9 cellular contexts compared by ENCODE assay signal in genomic region chr20:31515775-31516107, GRCh38. TPM values are rescaled to one million over a fixed set of nuclear protein-coding genes. Genes with fewer than 3 reads are reported as not detected.
DNase-seq lines count a peak whose midpoint lies in the region; ATAC-seq, FAIRE-seq and TF ChIP-seq lines count a peak whose summit lies in the region.
"Had no signal": no experiment of that assay in that cellular context is flagged by ENCODE, and none has a peak within 500 bp of the region (broad histone marks: within the 10 kb centered on the region; RNA-seq: fewer than 3 reads in every experiment).

No MANE protein-coding gene starts in this region.

- intact Hi-C loops in GM12878 (cut with micrococcal nuclease; ENCODE audit: unreplicated experiment): loop anchor here (2.0 to 5.0 kb wide), 2 partner anchors 97 to 207 kb away; partner anchors contain the start of gene BCL2L1

- H3K9me3 ChIP-seq in GM12878 (replicated peaks; ENCODE audit: control insufficient read depth, insufficient read depth, low read length) (no peaks in the 10 kb centered on the region), mucosa of rectum (ENCODE audit: control insufficient read depth in 2 of 2, low read length in 2 of 2) (no peaks in the 10 kb centered on the region)

- SMC1A ChIA-PET in GM12878 (lab: Charles Lee; ENCODE audit: uncharacterized antibody, unreplicated experiment): interaction anchor here (1.1 to 1.2 kb wide), 2 partner anchors 13 to 97 kb away, joined by 3 to 7 read pairs; no protein-coding TSS in a partner anchor

- H3K27ac Mint-ChIP-seq in progenitor cell of endocrine pancreas: no peak overlapping the region
- H3K27ac Mint-ChIP-seq: T-helper 1 cell treated with Interleukin-12 subunit alpha and Interleukin-12 subunit beta and Interleukin-4 antibody, amounts not matched to agents 30 μg/mL and 1 μg/mL, for 36 hours had no signal

- RAD21 ChIA-PET in GM12878 (lab: Charles Lee; ENCODE audit: unreplicated experiment): interaction anchor here (1.1 kb wide), 1 partner anchor 97 kb away, joined by 3 read pairs; no protein-coding TSS in a partner anchor

- H3K36me3 Mint-ChIP-seq in progenitor cell of endocrine pancreas (ENCODE audit: insufficient read depth): peaks cover 1% of the 10 kb centered on the region

- no peak for TF ChIP-seq CTCF in AG10803 (conservative IDR thresholded peaks at IDR 0.05; ENCODE audit: low read length)
- no peak for TF ChIP-seq CTCF in HFF-Myc (IDR thresholded peaks at IDR 0.05; ENCODE audit: low read depth, low read length, missing control alignments)
- no peak for TF ChIP-seq CTCF in GM12878 (IDR thresholded peaks at IDR 0.05 in 2 of 3, conservative IDR thresholded peaks at IDR 0.05 in 1 of 3; ENCODE audit: control insufficient read depth in 2 of 3, extremely low read depth in 1 of 3, insufficient read depth in 1 of 3, low read depth in 3 of 3, low read length in 3 of 3)
- no peak for TF ChIP-seq CTCF in progenitor cell of endocrine pancreas (IDR thresholded peaks at IDR 0.05; ENCODE audit: unreplicated experiment)

- ATAC-seq in GM12878 (peak; percentile 40), HG03354 (IDR thresholded peaks at IDR 0.05; ENCODE audit: poor library complexity, severe bottlenecking, unreplicated experiment) (no peak)

- H3K27ac ChIP-seq in GM12878 (ENCODE audit: control insufficient read depth, insufficient read depth) (peak overlapping the region; percentile 85), mucosa of rectum (ENCODE audit: low read depth in 2 of 2, low read length in 2 of 2) (no peak overlapping the region)

- H3K36me3 ChIP-seq in GM12878 (ENCODE audit: control insufficient read depth in 2 of 2, insufficient read depth in 2 of 2, low read length in 1 of 2) (0 out of 4 replicates have a peak, but pooled peaks cover 0 to 2% of the 10 kb centered on the region in 2 experiments), mucosa of rectum (ENCODE audit: control insufficient read depth in 2 of 2, insufficient read depth in 2 of 2, low read length in 2 of 2) (peaks cover 2 to 6% of the 10 kb centered on the region in 2 donors)

- H3K4me3 ChIP-seq in AG10803 (ENCODE audit: low read length) (peak overlapping the region; percentile 96), HFF-Myc (replicated peaks; ENCODE audit: low read depth, low read length) (peak overlapping the region; percentile 99), GM12878 (peak overlapping the region; percentile 90), mucosa of rectum (ENCODE audit: low read length in 2 of 2) (peak overlapping the region; percentile 95)

- H3K4me1 ChIP-seq in GM12878 (ENCODE audit: control insufficient read depth, insufficient read depth, low read length) (peaks cover 10% of the 10 kb centered on the region), mucosa of rectum (ENCODE audit: control insufficient read depth in 2 of 2, insufficient read depth in 2 of 2, low read length in 2 of 2) (peaks cover 24 to 25% of the 10 kb centered on the region in 2 donors)

- H3K4me1 Mint-ChIP-seq in progenitor cell of endocrine pancreas (ENCODE audit: low read depth): no peaks in the 10 kb centered on the region

- no peaks in the 10 kb centered on the region for H3K9me3 Mint-ChIP-seq in progenitor cell of endocrine pancreas (ENCODE audit: low read depth)
- H3K9me3 Mint-ChIP-seq: T-helper 1 cell treated with Interleukin-12 subunit alpha and Interleukin-12 subunit beta and Interleukin-4 antibody, amounts not matched to agents 30 μg/mL and 1 μg/mL, for 36 hours had no signal

- CTCF ChIA-PET in GM12878 (lab: Yijun Ruan, JAX): interaction anchor here (0.7 to 1.1 kb wide), 5 partner anchors 20 to 97 kb away, joined by 3 read pairs; no protein-coding TSS in a partner anchor

- H3K79me2 ChIP-seq in GM12878 (ENCODE audit: control insufficient read depth, insufficient read depth, low read length): peaks cover 50% of the 10 kb centered on the region

- TF ChIP-seq RAD21 in GM12878 (IDR thresholded peaks at IDR 0.05; ENCODE audit: insufficient read depth, low read depth, low read length): no peak

- H3K27me3 ChIP-seq in GM12878 (replicated peaks in 1 of 2; ENCODE audit: control insufficient read depth in 2 of 2, insufficient read depth in 2 of 2, low read length in 1 of 2) (no peaks in the 10 kb centered on the region), mucosa of rectum (ENCODE audit: control insufficient read depth in 2 of 2, insufficient read depth in 2 of 2, low read length in 2 of 2) (no peaks in the 10 kb centered on the region)

- no peak for TF ChIP-seq POLR2A in GM12878 (IDR thresholded peaks at IDR 0.05; ENCODE audit: low read depth, low read length)

- no peaks in the 10 kb centered on the region for H3K27me3 Mint-ChIP-seq in progenitor cell of endocrine pancreas

- DNase-seq in AG10803 (ENCODE audit: low read depth): no peak
- DNase-seq in HFF-Myc (ENCODE audit: extremely low read depth, low read depth): no peak
- DNase-seq in GM12878 (ENCODE audit: low read depth, low spot score): no peak
- no peak for DNase-seq in progenitor cell of endocrine pancreas (ENCODE audit: low spot score, unreplicated experiment)
- no peak for DNase-seq in stimulated activated CD8-positive, alpha-beta memory T cell treated with anti-CD3 and anti-CD28 coated beads, Interleukin-4, amount 100 ng/mL, for 48 hours
- DNase-seq in A172 (ENCODE audit: low spot score): no peak

- H3K4me3 Mint-ChIP-seq in progenitor cell of endocrine pancreas (ENCODE audit: low read depth): no peak overlapping the region
- H3K4me3 Mint-ChIP-seq: T-helper 1 cell treated with Interleukin-12 subunit alpha and Interleukin-12 subunit beta and Interleukin-4 antibody, amounts not matched to agents 30 μg/mL and 1 μg/mL, for 36 hours had no signal

- 31% methylated on average over 3 of the region's 3 CpGs for WGBS in GM12878 (ENCODE audit: insufficient coverage, insufficient replicate concordance, low lambda C conversion rate, missing lambda C conversion rate)

- H3K9ac ChIP-seq in GM12878 (ENCODE audit: control insufficient read depth, insufficient read depth, low read length) (peak overlapping the region; percentile 92), mucosa of rectum (ENCODE audit: low read depth in 1 of 2, low read length in 2 of 2) (peak overlapping the region in 1 of 2 donors; percentile 79)

- H4K20me1 ChIP-seq in GM12878 (ENCODE audit: control insufficient read depth, insufficient read depth): no peaks in the 10 kb centered on the region

- no TSS peak for BruUV-seq in GM12878 (replicated peaks; lab: Mats Ljungman, UMichigan)

- in situ Hi-C loops in GM12878 (cut with MboI): no loop called here

- FAIRE-seq in GM12878 (lab: Jason Lieb, UNC): peak; percentile 83

- H3K4me2 ChIP-seq in GM12878 (ENCODE audit: control insufficient read depth, insufficient read depth): peak overlapping the region; percentile 85

- no peak overlapping the region for H2AFZ ChIP-seq in GM12878 (ENCODE audit: control insufficient read depth, low read depth, low read length)

- POLR2A ChIA-PET in GM12878 (lab: Charles Lee): interaction anchor here (1.0 kb wide), 1 partner anchor 32 kb away, joined by 3 read pairs; a partner anchor contains a TSS

- no peak for TF ChIP-seq EP300 in GM12878 (IDR thresholded peaks at IDR 0.05; ENCODE audit: borderline replicate concordance in 1 of 2, control insufficient read depth in 1 of 2, low read depth in 2 of 2, low read length in 2 of 2)

RNA-seq across cellular contexts. Expression of gene HM13, which starts 1.5 kb away (rescaled TPM):
- 153 and 154 TPM in 2 replicates for total RNA-seq in GM12878 (2013; cell fraction: nucleolus; rRNA removed)
- total RNA-seq in GM12878 (2014; rRNA removed): 39.6 and 57.8 TPM in 2 replicates
- total RNA-seq in GM12878 (2014; rRNA removed; fragmentation: Illumina TruSeq; extraction: Trizol): 59.2 and 62.5 TPM in 2 replicates
- 106 and 123 TPM in 2 replicates for total RNA-seq in GM12878 (2021)
- 80.2 TPM for polyA plus RNA-seq in GM12878 (2011; ENCODE audit: low read depth)
- polyA plus RNA-seq in GM12878 (2011; rRNA removed): 48.7 and 89.4 TPM in 2 replicates
- polyA plus RNA-seq in GM12878 (2011; cell fraction: cytosol; rRNA removed): 77.5 and 90.4 TPM in 2 replicates
- polyA plus RNA-seq in GM12878 (2011; cell fraction: nucleus; rRNA removed): 105 and 115 TPM in 2 replicates
- 77.8 and 94.7 TPM in 2 replicates for polyA plus RNA-seq in GM12878 (2012)
- polyA plus RNA-seq in GM12878 (2014; fragmentation: Illumina TruSeq; extraction: Trizol): 66.1 and 74.0 TPM in 2 replicates
- 10 to 100 TPM in 1 of 2 experiments, 1 to 10 TPM in 1; 4.8 to 17.5 TPM for polyA plus RNA-seq in GM12878 (2014; fragmentation: Nextera tagmentation; extraction: Ambion mirVana)
- 95.2 and 98.5 TPM in 2 replicates for polyA plus RNA-seq in GM12878 (2014; rRNA removed)
- 100 to 1,000 TPM; 177 to 185 TPM for polyA plus RNA-seq in GM12878 (2016; fragmentation: Nextera tagmentation; extraction: Ambion mirVana)
- polyA minus RNA-seq in GM12878 (2011; rRNA and poly(A)+ RNA removed): 91.0 and 95.2 TPM in 2 replicates
- polyA minus RNA-seq in GM12878 (2011; cell fraction: cytosol; rRNA and poly(A)+ RNA removed): 30.7 and 40.6 TPM in 2 replicates
- polyA minus RNA-seq in GM12878 (2011; cell fraction: nucleus; rRNA and poly(A)+ RNA removed): 57.9 and 112 TPM in 2 replicates
- total RNA-seq in progenitor cell of endocrine pancreas: 211 and 217 TPM in 2 replicates
- 58.2 and 67.9 TPM in 2 replicates for total RNA-seq in A172 (2014; rRNA removed; shearing (Covaris generic))

RNA-seq across cellular contexts. Expression of gene REM1, which starts 40.7 kb away (rescaled TPM):
- not detected in 2 replicates for total RNA-seq in GM12878 (2013; cell fraction: nucleolus; rRNA removed)
- not detected in 2 replicates for total RNA-seq in GM12878 (2014; rRNA removed)
- total RNA-seq in GM12878 (2014; rRNA removed; fragmentation: Illumina TruSeq; extraction: Trizol): not detected in 2 replicates
- total RNA-seq in GM12878 (2021): not detected in 2 replicates
- not detected for polyA plus RNA-seq in GM12878 (2011; ENCODE audit: low read depth)
- not detected in 2 replicates for polyA plus RNA-seq in GM12878 (2011; rRNA removed)
- not detected in 2 replicates for polyA plus RNA-seq in GM12878 (2011; cell fraction: cytosol; rRNA removed)
- polyA plus RNA-seq in GM12878 (2011; cell fraction: nucleus; rRNA removed): not detected in 2 replicates
- polyA plus RNA-seq in GM12878 (2012): not detected in 2 replicates
- not detected in 2 replicates for polyA plus RNA-seq in GM12878 (2014; fragmentation: Illumina TruSeq; extraction: Trizol)
- not detected for polyA plus RNA-seq in GM12878 (2014; fragmentation: Nextera tagmentation; extraction: Ambion mirVana)
- not detected in 2 replicates for polyA plus RNA-seq in GM12878 (2014; rRNA removed)
- polyA plus RNA-seq in GM12878 (2016; fragmentation: Nextera tagmentation; extraction: Ambion mirVana): not detected
- polyA minus RNA-seq in GM12878 (2011; rRNA and poly(A)+ RNA removed): not detected in 2 replicates
- not detected in 2 replicates for polyA minus RNA-seq in GM12878 (2011; cell fraction: cytosol; rRNA and poly(A)+ RNA removed)
- polyA minus RNA-seq in GM12878 (2011; cell fraction: nucleus; rRNA and poly(A)+ RNA removed): not detected in 2 replicates
- total RNA-seq in progenitor cell of endocrine pancreas: not detected in 2 replicates
- not detected in 2 replicates for total RNA-seq in A172 (2014; rRNA removed; shearing (Covaris generic))

RNA-seq across cellular contexts. Expression of gene DEFB124, which starts 40.8 kb away (rescaled TPM):
- not detected in 2 replicates for total RNA-seq in GM12878 (2013; cell fraction: nucleolus; rRNA removed)
- total RNA-seq in GM12878 (2014; rRNA removed) (not detected in 2 replicates), GM12878 (2014; rRNA removed; fragmentation: Illumina TruSeq; extraction: Trizol) (not detected in 2 replicates), GM12878 (2021) (not detected in 2 replicates), progenitor cell of endocrine pancreas (not detected in 2 replicates)
- polyA plus RNA-seq in GM12878 (2011; ENCODE audit: low read depth): not detected
- polyA plus RNA-seq in GM12878 (2011; rRNA removed) (not detected in 2 replicates), GM12878 (2014; fragmentation: Illumina TruSeq; extraction: Trizol) (not detected in 2 replicates), GM12878 (2014; fragmentation: Nextera tagmentation; extraction: Ambion mirVana) (not detected), GM12878 (2014; rRNA removed) (not detected in 2 replicates), GM12878 (2016; fragmentation: Nextera tagmentation; extraction: Ambion mirVana) (not detected)
- polyA plus RNA-seq in GM12878 (2011; cell fraction: cytosol; rRNA removed): not detected in 2 replicates
- not detected in 2 replicates for polyA plus RNA-seq in GM12878 (2011; cell fraction: nucleus; rRNA removed)
- polyA plus RNA-seq in GM12878 (2012): not detected in 2 replicates
- polyA minus RNA-seq in GM12878 (2011; rRNA and poly(A)+ RNA removed): not detected in 2 replicates
- polyA minus RNA-seq in GM12878 (2011; cell fraction: cytosol; rRNA and poly(A)+ RNA removed): not detected in 2 replicates
- not detected in 2 replicates for polyA minus RNA-seq in GM12878 (2011; cell fraction: nucleus; rRNA and poly(A)+ RNA removed)
- total RNA-seq in A172 (2014; rRNA removed; shearing (Covaris generic)): not detected in 2 replicates
